8 cellular contexts compared by ENCODE assay signal in the genomic region with DNA sequence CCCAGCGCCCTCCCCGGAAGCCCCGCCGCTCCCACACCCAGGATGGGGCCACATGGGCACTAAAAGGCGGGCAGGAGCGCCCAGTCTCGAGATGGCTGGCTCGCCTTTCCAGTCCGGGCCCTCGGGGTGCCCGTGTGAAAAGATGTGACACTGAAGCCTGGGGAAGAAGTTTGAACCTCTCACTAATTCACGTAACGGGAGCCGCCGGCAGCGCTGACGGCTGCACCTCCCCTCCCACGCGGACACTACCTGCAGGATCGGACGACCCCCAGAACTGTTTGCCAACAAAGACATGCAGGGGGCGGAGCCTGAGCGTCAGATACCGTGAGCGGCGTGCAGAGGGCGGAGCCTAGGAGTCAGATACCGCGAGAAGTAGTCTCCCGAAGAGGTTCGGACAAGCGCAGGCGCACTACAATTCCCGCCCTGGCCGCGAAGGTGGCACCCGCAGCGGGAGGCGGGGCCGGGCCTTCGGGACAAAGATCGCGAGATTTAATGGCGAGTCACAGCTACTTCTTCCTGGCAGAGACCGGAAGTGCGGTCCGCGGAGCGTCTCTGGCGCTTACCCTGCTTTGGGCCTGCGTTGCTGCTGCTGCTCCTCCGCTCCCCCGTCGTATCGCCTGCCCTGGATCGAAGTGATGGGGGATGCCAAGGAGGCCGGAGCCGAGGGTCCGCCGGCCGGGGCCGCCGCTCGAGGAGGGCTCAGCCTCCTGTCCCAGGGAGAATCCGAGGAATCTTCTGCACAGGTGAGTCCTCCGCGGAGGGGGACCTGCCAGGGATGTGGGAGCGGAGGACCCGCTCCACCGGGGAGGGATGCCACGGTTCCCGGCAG. TPM values are rescaled to one million over a fixed set of nuclear protein-coding genes. Genes with fewer than 3 reads are reported as not detected.
DNase-seq lines count a peak whose midpoint lies in the region; ATAC-seq and TF ChIP-seq lines count a peak whose summit lies in the region.

A gene with protein sequence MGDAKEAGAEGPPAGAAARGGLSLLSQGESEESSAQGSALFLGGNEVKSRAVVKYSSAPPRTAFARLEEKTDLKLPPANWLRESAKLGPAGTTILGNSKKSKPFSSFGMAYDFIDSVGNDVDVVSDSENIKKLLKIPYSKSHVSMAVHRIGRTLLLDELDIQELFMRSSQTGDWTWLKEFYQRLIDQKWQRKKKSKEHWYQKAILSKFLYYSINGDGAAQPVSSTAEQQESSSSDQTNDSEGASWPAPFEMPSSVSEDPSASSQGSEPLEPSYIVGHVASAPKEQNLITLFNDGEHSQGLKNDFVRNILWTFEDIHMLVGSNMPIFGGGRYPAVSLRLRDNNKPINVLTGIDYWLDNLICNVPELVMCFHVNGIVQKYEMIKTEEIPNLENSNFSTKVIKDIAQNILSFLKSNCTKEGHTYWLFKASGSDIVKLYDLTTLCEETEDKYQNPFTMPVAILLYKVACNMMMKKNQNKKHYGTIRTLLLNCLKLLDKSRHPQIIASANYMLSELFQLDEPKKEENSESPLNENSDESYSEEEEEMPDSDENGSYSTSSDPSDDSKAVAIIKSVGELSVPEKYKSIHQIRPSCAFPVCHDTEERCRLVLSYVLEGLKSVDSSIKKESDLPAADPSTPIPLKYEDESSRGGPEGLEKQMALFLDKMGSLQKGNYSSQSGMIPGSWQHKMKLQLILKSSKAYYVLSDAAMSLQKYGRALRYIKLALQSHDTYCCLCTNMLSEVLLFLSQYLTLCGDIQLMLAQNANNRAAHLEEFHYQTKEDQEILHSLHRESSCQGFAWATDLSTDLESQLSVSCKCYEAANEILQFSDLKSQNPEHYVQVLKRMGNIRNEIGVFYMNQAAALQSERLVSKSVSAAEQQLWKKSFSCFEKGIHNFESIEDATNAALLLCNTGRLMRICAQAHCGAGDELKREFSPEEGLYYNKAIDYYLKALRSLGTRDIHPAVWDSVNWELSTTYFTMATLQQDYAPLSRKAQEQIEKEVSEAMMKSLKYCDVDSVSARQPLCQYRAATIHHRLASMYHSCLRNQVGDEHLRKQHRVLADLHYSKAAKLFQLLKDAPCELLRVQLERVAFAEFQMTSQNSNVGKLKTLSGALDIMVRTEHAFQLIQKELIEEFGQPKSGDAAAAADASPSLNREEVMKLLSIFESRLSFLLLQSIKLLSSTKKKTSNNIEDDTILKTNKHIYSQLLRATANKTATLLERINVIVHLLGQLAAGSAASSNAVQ (plus strand): TSS at position 537 of the 829 bp plus-strand sequence. CDS start 99 bp downstream, at position 636.

- H3K4me3 ChIP-seq in left lung = peak within 1 kb of the TSS; percentile 77 to 99

- peaks cover 0 to 3% of the 10 kb centered on the region in 2 donors for H3K9me3 ChIP-seq in left lung

- H3K36me3 ChIP-seq in left lung = peaks cover 0 to 33% of the 10 kb centered on the region in 2 donors

- H3K27me3 ChIP-seq in left lung = no peaks in the 10 kb centered on the region

- DNase-seq in C1 segment of cervical spinal cord (lab: John Stamatoyannopoulos, UW) (peak; percentile 83 to 99 (median 97)), NCI-H748 treated with DMSO at 0.1 percent for 48 hours (lab: John Stamatoyannopoulos, UW) (peak; percentile 96), dermis blood vessel endothelial cell (peak; percentile 99), left lung (peak; percentile 97 to 99)
- DNase-seq in activated CD4-positive, alpha-beta T cell treated with anti-CD3 and anti-CD28 coated beads, Interleukin-2, amount 50 U/mL, for 24 hours (ENCODE audit: low read depth in 1 of 2, low spot score in 1 of 2) = peak; percentile 96 to 99
- peak; percentile 95 to 96 for DNase-seq in stimulated activated CD4-positive, alpha-beta T cell treated with anti-CD3 and anti-CD28 coated beads, Interleukin-2, amount 100 ng/mL, for 48 hours

- intact Hi-C loops in left lung (cut with DNase I) = no loop called here

- ATAC-seq in GM19372 (IDR thresholded peaks at IDR 0.05; ENCODE audit: low read depth, unreplicated experiment) (peak; percentile 89), HG03558 (IDR thresholded peaks at IDR 0.05; ENCODE audit: extremely low read depth, unreplicated experiment) (peak; percentile 89), left lung (peak; percentile 98)

- peak within 1 kb of the TSS; percentile 86 to 87 for H3K27ac ChIP-seq in left lung

- H3K4me1 ChIP-seq in left lung = peaks cover 8 to 20% of the 10 kb centered on the region in 2 donors

- TF ChIP-seq CTCF in left lung (IDR thresholded peaks at IDR 0.05) = peak in 1 of 2 donors; percentile 27

RNA-seq across cellular contexts. Expression of the gene that starts here (rescaled TPM):
- total RNA-seq in dermis blood vessel endothelial cell (18.8 and 19.1 TPM in 2 replicates), left lung (10 to 100 TPM; 19.9 to 24.2 TPM)

Comparison
In these comparisons a context has a peak if more than half of its experiments do, and no peak if none do; other contexts are left out.
1. Peak in every context shown above with its lines: DNase-seq, ATAC-seq, H3K4me3 ChIP-seq and H3K27ac ChIP-seq.